Comparison of ENCODE assay signal across 26 cellular contexts in genomic region chr6:133788556-133788955, GRCh38.
"Had no signal": no experiment of that assay in that cellular context is flagged by ENCODE, and none has a peak within 500 bp of the region (broad histone marks: within the 10 kb centered on the region; RNA-seq: fewer than 3 reads in every experiment).

No MANE protein-coding gene starts in this region.

- H3K27me3 Mint-ChIP-seq: progenitor cell of endocrine pancreas, type B pancreatic cell had no signal

- DNase-seq: hippocampal formation; islet precursor cell; left ventricle myocardium inferior; midbrain; mucosa of descending colon; naive thymus-derived CD4-positive, alpha-beta T cell; ovary; retina; right cardiac atrium; stimulated activated CD4-positive, alpha-beta T cell treated with anti-CD3 and anti-CD28 coated beads, Interleukin-12 subunit alpha, Interleukin-12 subunit beta, amount 100 ng/mL, for 4 hours; stimulated activated CD4-positive, alpha-beta T cell treated with anti-CD3 and anti-CD28 coated beads, Interleukin-15, amount 100 ng/mL, for 24 hours; stimulated activated CD4-positive, alpha-beta T cell treated with anti-CD3 and anti-CD28 coated beads, Interleukin-2, amount 100 ng/mL, for 24 hours; stimulated activated CD4-positive, alpha-beta T cell treated with anti-CD3 and anti-CD28 coated beads, Interleukin-4, amount 100 ng/mL, for 1 hour; stimulated activated naive CD4-positive, alpha-beta T cell; tibial artery had no signal

- H3K4me3 Mint-ChIP-seq: memory B cell; naive thymus-derived CD4-positive, alpha-beta T cell; natural killer cell treated with Interleukin-12 subunit alpha and Interleukin-12 subunit beta and Interleukin-15 and Interleukin-18, amount 100 ng/mL, for 72 hours; stimulated activated naive CD8-positive, alpha-beta T cell treated with anti-CD3 and anti-CD28 coated beads, Interleukin-15, Interleukin-2, amounts not matched to agents 100 ng/mL and 50 ng/mL, for 24 hours; type B pancreatic cell had no signal

- H3K4me3 ChIP-seq: left ventricle myocardium inferior, lung, mucosa of descending colon, ovary, skin epidermis, suprapubic skin, thoracic aorta, tibial artery, vagina had no signal

- H3K36me3 Mint-ChIP-seq: memory B cell; naive thymus-derived CD4-positive, alpha-beta T cell; natural killer cell treated with Interleukin-12 subunit alpha and Interleukin-12 subunit beta and Interleukin-15 and Interleukin-18, amount 100 ng/mL, for 72 hours; type B pancreatic cell had no signal

- ATAC-seq: mucosa of descending colon; naive thymus-derived CD4-positive, alpha-beta T cell; natural killer cell treated with Interleukin-12 subunit alpha and Interleukin-12 subunit beta and Interleukin-15 and Interleukin-18, amount 100 ng/mL, for 72 hours; right cardiac atrium; sciatic nerve had no signal

- H3K27ac Mint-ChIP-seq: memory B cell; natural killer cell treated with Interleukin-12 subunit alpha and Interleukin-12 subunit beta and Interleukin-15 and Interleukin-18, amount 100 ng/mL, for 72 hours; progenitor cell of endocrine pancreas; stimulated activated naive CD8-positive, alpha-beta T cell treated with anti-CD3 and anti-CD28 coated beads, Interleukin-15, Interleukin-2, amounts not matched to agents 100 ng/mL and 50 ng/mL, for 24 hours; type B pancreatic cell had no signal

- H3K4me1 Mint-ChIP-seq: memory B cell; naive thymus-derived CD4-positive, alpha-beta T cell had no signal
